19 cellular contexts compared by ENCODE assay signal in genomic region chr11:105315287-105315686, GRCh38.
DNase-seq lines count a peak whose midpoint lies in the region; ATAC-seq and TF ChIP-seq lines count a peak whose summit lies in the region.
"Had no signal": no experiment of that assay in that cellular context is flagged by ENCODE, and none has a peak within 500 bp of the region (broad histone marks: within the 10 kb centered on the region; RNA-seq: fewer than 3 reads in every experiment).

No MANE protein-coding gene starts in this region.

- peak; percentile 60 for DNase-seq in PC-3
- DNase-seq in iPS DF 19.7 (ENCODE audit: low read depth, low spot score), result peak; percentile 3
- no peak for DNase-seq in chondrocyte (ENCODE audit: low spot score)
- DNase-seq in COLO829 (ENCODE audit: low spot score), result no peak
- DNase-seq: activated CD8-positive, alpha-beta T cell treated with anti-CD3 and anti-CD28 coated beads for 36 hours; amygdala; DMS79 treated with DMSO at 0.1 percent for 48 hours; kidney; mucosa of descending colon; NCI-H226; Peyer's patch; stimulated activated CD4-positive, alpha-beta T cell treated with anti-CD3 and anti-CD28 coated beads, Interleukin-2, amount 100 ng/mL, for 48 hours; stimulated activated CD8-positive, alpha-beta memory T cell treated with anti-CD3 and anti-CD28 coated beads, Interleukin-4, amount 100 ng/mL, for 48 hours had no signal

- H4K20me1 ChIP-seq in PC-3 (ENCODE audit: low read length), result no peaks in the 10 kb centered on the region

- H3K9me3 Mint-ChIP-seq in chondrocyte (ENCODE audit: low read depth), result no peaks in the 10 kb centered on the region
- H3K9me3 Mint-ChIP-seq: activated CD8-positive, alpha-beta T cell treated with anti-CD3 and anti-CD28 coated beads for 36 hours; activated T-helper 17 cell treated with anti-CD3 and anti-CD28 coated beads, Interleukin-2, amount 50 U/mL, for 72 hours had no signal

- no peaks in the 10 kb centered on the region for H3K4me1 Mint-ChIP-seq in chondrocyte (ENCODE audit: low read depth)
- H3K4me1 Mint-ChIP-seq: activated T-helper 17 cell treated with anti-CD3 and anti-CD28 coated beads, Interleukin-2, amount 50 U/mL, for 72 hours; B cell had no signal

- H3K79me2 ChIP-seq in PC-3 (ENCODE audit: low read length), result no peaks in the 10 kb centered on the region

- H3K9ac ChIP-seq in PC-3 (ENCODE audit: low read length), result no peak overlapping the region

- CTCF ChIA-PET in PC-3 (lab: Charles Lee), result no interaction called here

- no peak overlapping the region for H3K27ac ChIP-seq in C4-2B
- no peak overlapping the region for H3K27ac ChIP-seq in PC-3 (ENCODE audit: low read length)
- H3K27ac ChIP-seq: Peyer's patch had no signal

- peaks cover 18% of the 10 kb centered on the region for H3K27me3 Mint-ChIP-seq in chondrocyte (ENCODE audit: low read depth)
- H3K27me3 Mint-ChIP-seq: activated T-helper 17 cell treated with anti-CD3 and anti-CD28 coated beads, Interleukin-2, amount 50 U/mL, for 72 hours had no signal

- no peaks in the 10 kb centered on the region for H3K36me3 ChIP-seq in PC-3 (ENCODE audit: low read depth, low read length)
- H3K36me3 ChIP-seq: Peyer's patch had no signal

- peak; percentile 10; the same call in 1 of the 2 replicates for TF ChIP-seq CTCF in C4-2B (conservative IDR thresholded peaks at IDR 0.05)
- TF ChIP-seq CTCF in PC-3 (conservative IDR thresholded peaks at IDR 0.05; ENCODE audit: low read depth, low read length), result peak; percentile 64
- no peak for TF ChIP-seq CTCF in chondrocyte (IDR thresholded peaks at IDR 0.05)

- BruUV-seq in PC-3 (replicated peaks; lab: Mats Ljungman, UMichigan), result no TSS peak

- H3K4me1 ChIP-seq in PC-3 (ENCODE audit: insufficient read depth, low read length), result no peaks in the 10 kb centered on the region
- H3K4me1 ChIP-seq: Peyer's patch had no signal

- no peak overlapping the region for H3K4me2 ChIP-seq in PC-3 (ENCODE audit: low read length)

- H2AFZ ChIP-seq in PC-3 (ENCODE audit: low read length), result no peak overlapping the region

- intact Hi-C loops in PC-3 (cut with micrococcal nuclease), result no loop called here

- no peaks in the 10 kb centered on the region for H3K9me2 ChIP-seq in PC-3 (replicated peaks; ENCODE audit: low read length)

- POLR2A ChIA-PET in PC-3 (lab: Charles Lee; ENCODE audit: unreplicated experiment), result no interaction called here

- no peaks in the 10 kb centered on the region for H3K27me3 ChIP-seq in PC-3 (ENCODE audit: low read length)
- H3K27me3 ChIP-seq: Peyer's patch had no signal

- no peaks in the 10 kb centered on the region for H3K9me3 ChIP-seq in PC-3 (ENCODE audit: low read length)
- H3K9me3 ChIP-seq: mucosa of descending colon, Peyer's patch had no signal

- H3K36me3 Mint-ChIP-seq in chondrocyte (ENCODE audit: low read depth), result no peaks in the 10 kb centered on the region

- no peak overlapping the region for H3K4me3 Mint-ChIP-seq in chondrocyte (ENCODE audit: unreplicated experiment)
- H3K4me3 Mint-ChIP-seq: activated CD8-positive, alpha-beta T cell treated with anti-CD3 and anti-CD28 coated beads for 36 hours; activated T-helper 17 cell treated with anti-CD3 and anti-CD28 coated beads, Interleukin-2, amount 50 U/mL, for 72 hours; B cell had no signal

- H3K27ac Mint-ChIP-seq in chondrocyte (ENCODE audit: unreplicated experiment), result no peak overlapping the region
- H3K27ac Mint-ChIP-seq: activated CD8-positive, alpha-beta T cell treated with anti-CD3 and anti-CD28 coated beads for 36 hours; activated T-helper 17 cell treated with anti-CD3 and anti-CD28 coated beads, Interleukin-2, amount 50 U/mL, for 72 hours; B cell had no signal

- no peak overlapping the region for H3K4me3 ChIP-seq in PC-3 (ENCODE audit: low read length)
- H3K4me3 ChIP-seq: mucosa of descending colon, Peyer's patch had no signal

- no peaks in the 10 kb centered on the region for H3F3A ChIP-seq in PC-3 (ENCODE audit: low read length, unreplicated experiment)

- ATAC-seq in HG02798 (IDR thresholded peaks at IDR 0.05; ENCODE audit: poor library complexity, unreplicated experiment) (peak; percentile 36), PC-3 (peak; percentile 77), HG03039 (IDR thresholded peaks at IDR 0.05; ENCODE audit: unreplicated experiment) (no peak), GM19463 (IDR thresholded peaks at IDR 0.05; ENCODE audit: unreplicated experiment) (no peak)
- ATAC-seq: activated CD8-positive, alpha-beta T cell treated with anti-CD3 and anti-CD28 coated beads for 36 hours; activated T-helper 17 cell treated with anti-CD3 and anti-CD28 coated beads, Interleukin-2, amount 50 U/mL, for 72 hours; mucosa of descending colon had no signal

Comparison
In these comparisons a context has a peak if more than half of its experiments do, and no peak if none do; other contexts are left out.
1. ATAC-seq: peak in HG02798 (single experiment) and PC-3 (single experiment); none in HG03039 (single experiment) and GM19463 (single experiment).
2. DNase-seq: peak in PC-3 (single experiment) and iPS DF 19.7 (single experiment); none in chondrocyte (single experiment) and COLO829 (single experiment).